1 cellular context compared by ENCODE assay signal in the genomic region with DNA sequence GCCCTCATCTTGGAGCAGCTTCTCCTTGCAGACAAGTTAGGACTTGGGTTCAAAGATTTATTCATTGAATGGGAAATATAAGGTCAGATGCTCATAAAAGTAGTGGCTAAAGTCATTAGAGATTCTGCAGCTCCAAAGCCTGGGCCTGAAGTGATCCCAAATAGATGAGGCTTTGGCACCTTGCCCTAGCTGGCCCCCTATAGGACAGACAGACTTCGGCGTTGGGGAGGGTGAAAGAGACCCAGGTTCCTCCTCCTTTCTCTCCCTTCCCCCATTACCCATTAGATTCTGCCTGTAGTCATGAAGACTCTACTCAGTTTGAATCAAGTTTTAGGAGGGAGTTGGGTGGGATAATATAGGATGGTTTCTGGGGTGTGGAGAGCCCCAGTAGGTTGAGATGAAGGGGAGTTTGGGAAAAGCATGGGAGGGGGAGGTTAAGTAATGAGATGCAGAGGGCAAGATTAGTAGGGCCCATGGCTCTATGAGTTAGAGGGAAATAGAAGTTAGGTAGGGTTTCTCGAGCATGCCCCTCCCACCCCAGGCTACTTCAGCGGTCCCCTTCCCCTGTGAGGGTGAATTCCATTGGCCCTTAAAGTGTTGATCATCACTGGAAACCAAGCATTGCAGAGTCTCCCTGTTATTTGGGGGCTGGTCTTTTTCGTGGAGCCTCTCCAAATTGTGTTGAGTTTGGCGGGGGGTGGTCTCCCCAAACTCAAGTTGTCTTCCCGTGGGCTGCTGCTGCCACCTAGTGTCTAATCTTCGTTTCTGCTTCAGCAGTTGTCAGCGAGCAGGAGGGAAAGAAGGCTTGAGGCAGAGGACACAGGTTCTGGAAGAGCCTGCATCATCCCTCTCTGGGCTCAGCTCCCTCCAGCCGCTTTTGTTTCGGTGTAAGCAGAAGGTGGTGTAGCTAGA.
TF ChIP-seq lines count a peak whose summit lies in the region.

No MANE protein-coding gene starts in this region.

TF ChIP-seq in K562, 482 proteins besides CTCF, POLR2A, EP300 and RAD21 (continued from another document and continues in another):
- TF ChIP-seq MED1 (CRISPR knock-in tag; IDR thresholded peaks at IDR 0.05; ENCODE audit: borderline replicate concordance) (no peak), TGIF2 (CRISPR knock-in tag; IDR thresholded peaks at IDR 0.05) (no peak), MNT (conservative IDR thresholded peaks at IDR 0.05) (peak in 1 of 2 experiments; percentile 19; a peak in 1 of 4 replicates), ZNF766 (CRISPR knock-in tag; conservative IDR thresholded peaks at IDR 0.05) (0 out of 2 replicates have a peak, but pooled peaks have one; percentile 36), ZBTB8A (IDR thresholded peaks at IDR 0.05; ENCODE audit: partially characterized antibody) (no peak), ZNF277 (CRISPR knock-in tag; IDR thresholded peaks at IDR 0.05; ENCODE audit: borderline replicate concordance) (no peak), ZNF165 (CRISPR knock-in tag; IDR thresholded peaks at IDR 0.05; ENCODE audit: borderline replicate concordance) (no peak), AFF1 (IDR thresholded peaks at IDR 0.05; ENCODE audit: low read depth in 1 of 2, partially characterized antibody in 2 of 2) (peak in 1 of 2 experiments; percentile 44), ZNF780A (CRISPR knock-in tag; IDR thresholded peaks at IDR 0.05) (no peak), SMAD4 (CRISPR knock-in tag; conservative IDR thresholded peaks at IDR 0.05) (0 out of 2 replicates have a peak, but pooled peaks have one; percentile 11), PRPF4 (IDR thresholded peaks at IDR 0.05; ENCODE audit: insufficient read depth, low read depth, low read length, poor library complexity, severe bottlenecking) (no peak), CC2D1A (IDR thresholded peaks at IDR 0.05) (peak; percentile 96), EP400 (IDR thresholded peaks at IDR 0.05) (0 out of 2 replicates have a peak, but pooled peaks have one; percentile 36), CBFA2T3 (IDR thresholded peaks at IDR 0.05) (no peak), NR2C1 (IDR thresholded peaks at IDR 0.05) (no peak), NR2C1 (tag; IDR thresholded peaks at IDR 0.05) (no peak), GTF2F1 (IDR thresholded peaks at IDR 0.05; ENCODE audit: low read depth, low read length) (no peak), ZNF316 (IDR thresholded peaks at IDR 0.05) (no peak), HCFC1 (IDR thresholded peaks at IDR 0.05; ENCODE audit: low read depth, low read length) (peak; percentile 18; the same call in 1 of the 2 replicates), MYC (IDR thresholded peaks at IDR 0.05; ENCODE audit: low read depth, low read length) (no peak; the same call in 1 of the 2 replicates), MYC (CRISPR knock-in tag; IDR thresholded peaks at IDR 0.05; ENCODE audit: borderline replicate concordance, low read depth) (no peak), BRF2 (IDR thresholded peaks at IDR 0.05; ENCODE audit: borderline replicate concordance, insufficient read depth, insufficient read length) (no peak), ZNF133 (CRISPR knock-in tag; IDR thresholded peaks at IDR 0.05) (no peak), KDM2B (CRISPR knock-in tag; IDR thresholded peaks at IDR 0.05) (no peak), ETV1 (tag; conservative IDR thresholded peaks at IDR 0.05; ENCODE audit: low read depth) (no peak), TCF3 (CRISPR knock-in tag; IDR thresholded peaks at IDR 0.05) (no peak), ZKSCAN3 (CRISPR knock-in tag; IDR thresholded peaks at IDR 0.05) (no peak), GATAD2A (IDR thresholded peaks at IDR 0.05) (no peak), SMC3 (conservative IDR thresholded peaks at IDR 0.05; ENCODE audit: insufficient read depth, low read depth, low read length) (peak; percentile 96), BRD4 (IDR thresholded peaks at IDR 0.05) (no peak), GTF2E2 (tag; IDR thresholded peaks at IDR 0.05) (no peak), CREB3L1 (IDR thresholded peaks at IDR 0.05; ENCODE audit: borderline replicate concordance, low read depth) (no peak), MXI1 (IDR thresholded peaks at IDR 0.05; ENCODE audit: low read depth, low read length) (no peak), KLF1 (tag; IDR thresholded peaks at IDR 0.05) (no peak), ZKSCAN1 (IDR thresholded peaks at IDR 0.05; ENCODE audit: low read depth, low read length) (no peak), ZNF507 (tag; conservative IDR thresholded peaks at IDR 0.05) (no peak), PTTG1 (tag; IDR thresholded peaks at IDR 0.05; ENCODE audit: low read depth) (no peak)
- TF ChIP-seq, protein P1, sequence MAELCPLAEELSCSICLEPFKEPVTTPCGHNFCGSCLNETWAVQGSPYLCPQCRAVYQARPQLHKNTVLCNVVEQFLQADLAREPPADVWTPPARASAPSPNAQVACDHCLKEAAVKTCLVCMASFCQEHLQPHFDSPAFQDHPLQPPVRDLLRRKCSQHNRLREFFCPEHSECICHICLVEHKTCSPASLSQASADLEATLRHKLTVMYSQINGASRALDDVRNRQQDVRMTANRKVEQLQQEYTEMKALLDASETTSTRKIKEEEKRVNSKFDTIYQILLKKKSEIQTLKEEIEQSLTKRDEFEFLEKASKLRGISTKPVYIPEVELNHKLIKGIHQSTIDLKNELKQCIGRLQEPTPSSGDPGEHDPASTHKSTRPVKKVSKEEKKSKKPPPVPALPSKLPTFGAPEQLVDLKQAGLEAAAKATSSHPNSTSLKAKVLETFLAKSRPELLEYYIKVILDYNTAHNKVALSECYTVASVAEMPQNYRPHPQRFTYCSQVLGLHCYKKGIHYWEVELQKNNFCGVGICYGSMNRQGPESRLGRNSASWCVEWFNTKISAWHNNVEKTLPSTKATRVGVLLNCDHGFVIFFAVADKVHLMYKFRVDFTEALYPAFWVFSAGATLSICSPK (IDR thresholded peaks at IDR 0.05; ENCODE audit: borderline replicate concordance), result no peak
- TF ChIP-seq, protein P2, sequence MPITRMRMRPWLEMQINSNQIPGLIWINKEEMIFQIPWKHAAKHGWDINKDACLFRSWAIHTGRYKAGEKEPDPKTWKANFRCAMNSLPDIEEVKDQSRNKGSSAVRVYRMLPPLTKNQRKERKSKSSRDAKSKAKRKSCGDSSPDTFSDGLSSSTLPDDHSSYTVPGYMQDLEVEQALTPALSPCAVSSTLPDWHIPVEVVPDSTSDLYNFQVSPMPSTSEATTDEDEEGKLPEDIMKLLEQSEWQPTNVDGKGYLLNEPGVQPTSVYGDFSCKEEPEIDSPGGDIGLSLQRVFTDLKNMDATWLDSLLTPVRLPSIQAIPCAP (CRISPR knock-in tag; IDR thresholded peaks at IDR 0.05; ENCODE audit: borderline replicate concordance), result no peak
- TF ChIP-seq, protein P3, sequence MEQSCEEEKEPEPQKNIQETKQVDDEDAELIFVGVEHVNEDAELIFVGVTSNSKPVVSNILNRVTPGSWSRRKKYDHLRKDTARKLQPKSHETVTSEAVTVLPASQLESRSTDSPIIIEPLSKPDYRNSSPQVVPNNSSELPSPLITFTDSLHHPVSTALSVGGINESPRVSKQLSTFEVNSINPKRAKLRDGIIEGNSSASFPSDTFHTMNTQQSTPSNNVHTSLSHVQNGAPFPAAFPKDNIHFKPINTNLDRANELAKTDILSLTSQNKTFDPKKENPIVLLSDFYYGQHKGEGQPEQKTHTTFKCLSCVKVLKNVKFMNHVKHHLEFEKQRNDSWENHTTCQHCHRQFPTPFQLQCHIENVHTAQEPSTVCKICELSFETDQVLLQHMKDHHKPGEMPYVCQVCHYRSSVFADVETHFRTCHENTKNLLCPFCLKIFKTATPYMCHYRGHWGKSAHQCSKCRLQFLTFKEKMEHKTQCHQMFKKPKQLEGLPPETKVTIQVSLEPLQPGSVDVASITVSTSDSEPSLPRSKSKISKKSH (CRISPR knock-in tag; IDR thresholded peaks at IDR 0.05), result no peak
- TF ChIP-seq, protein P4, sequence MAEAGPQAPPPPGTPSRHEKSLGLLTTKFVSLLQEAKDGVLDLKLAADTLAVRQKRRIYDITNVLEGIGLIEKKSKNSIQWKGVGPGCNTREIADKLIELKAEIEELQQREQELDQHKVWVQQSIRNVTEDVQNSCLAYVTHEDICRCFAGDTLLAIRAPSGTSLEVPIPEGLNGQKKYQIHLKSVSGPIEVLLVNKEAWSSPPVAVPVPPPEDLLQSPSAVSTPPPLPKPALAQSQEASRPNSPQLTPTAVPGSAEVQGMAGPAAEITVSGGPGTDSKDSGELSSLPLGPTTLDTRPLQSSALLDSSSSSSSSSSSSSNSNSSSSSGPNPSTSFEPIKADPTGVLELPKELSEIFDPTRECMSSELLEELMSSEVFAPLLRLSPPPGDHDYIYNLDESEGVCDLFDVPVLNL (CRISPR knock-in tag; IDR thresholded peaks at IDR 0.05; ENCODE audit: low read depth), result no peak
- TF ChIP-seq, protein P5, sequence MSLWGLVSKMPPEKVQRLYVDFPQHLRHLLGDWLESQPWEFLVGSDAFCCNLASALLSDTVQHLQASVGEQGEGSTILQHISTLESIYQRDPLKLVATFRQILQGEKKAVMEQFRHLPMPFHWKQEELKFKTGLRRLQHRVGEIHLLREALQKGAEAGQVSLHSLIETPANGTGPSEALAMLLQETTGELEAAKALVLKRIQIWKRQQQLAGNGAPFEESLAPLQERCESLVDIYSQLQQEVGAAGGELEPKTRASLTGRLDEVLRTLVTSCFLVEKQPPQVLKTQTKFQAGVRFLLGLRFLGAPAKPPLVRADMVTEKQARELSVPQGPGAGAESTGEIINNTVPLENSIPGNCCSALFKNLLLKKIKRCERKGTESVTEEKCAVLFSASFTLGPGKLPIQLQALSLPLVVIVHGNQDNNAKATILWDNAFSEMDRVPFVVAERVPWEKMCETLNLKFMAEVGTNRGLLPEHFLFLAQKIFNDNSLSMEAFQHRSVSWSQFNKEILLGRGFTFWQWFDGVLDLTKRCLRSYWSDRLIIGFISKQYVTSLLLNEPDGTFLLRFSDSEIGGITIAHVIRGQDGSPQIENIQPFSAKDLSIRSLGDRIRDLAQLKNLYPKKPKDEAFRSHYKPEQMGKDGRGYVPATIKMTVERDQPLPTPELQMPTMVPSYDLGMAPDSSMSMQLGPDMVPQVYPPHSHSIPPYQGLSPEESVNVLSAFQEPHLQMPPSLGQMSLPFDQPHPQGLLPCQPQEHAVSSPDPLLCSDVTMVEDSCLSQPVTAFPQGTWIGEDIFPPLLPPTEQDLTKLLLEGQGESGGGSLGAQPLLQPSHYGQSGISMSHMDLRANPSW (CRISPR knock-in tag; IDR thresholded peaks at IDR 0.05), result no peak
